ENCODE assay signal across 11 cellular contexts in the genomic region with DNA sequence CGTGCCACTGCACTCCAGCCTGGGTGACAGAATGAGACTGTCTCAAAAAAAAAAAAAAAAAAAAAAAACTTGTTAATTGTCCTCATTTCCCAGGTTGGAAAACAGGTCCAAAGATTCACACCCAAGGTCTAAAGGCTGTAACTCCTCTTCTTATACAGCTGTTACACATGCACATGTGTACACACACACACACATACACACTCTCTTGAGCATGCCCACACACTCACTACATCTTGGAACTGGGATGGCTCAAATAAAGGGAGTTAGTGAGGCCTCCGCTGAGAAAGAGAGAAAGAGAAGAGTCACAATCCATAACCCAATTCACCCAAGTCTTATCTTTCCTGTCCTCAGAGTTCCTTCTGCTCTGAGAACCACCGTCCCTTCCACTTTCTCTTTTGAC. TPM values are rescaled to one million over a fixed set of nuclear protein-coding genes. Genes with fewer than 3 reads are reported as not detected.
DNase-seq lines count a peak whose midpoint lies in the region; ATAC-seq and TF ChIP-seq lines count a peak whose summit lies in the region.
"Had no signal": no experiment of that assay in that cellular context is flagged by ENCODE, and none has a peak within 500 bp of the region (broad histone marks: within the 10 kb centered on the region; RNA-seq: fewer than 3 reads in every experiment).

No MANE protein-coding gene starts in this region.

- H3K27ac Mint-ChIP-seq in activated T-cell treated with anti-CD3 and anti-CD28 coated beads, Interleukin-2, amount 50 U/mL, for 72 hours = peak overlapping the region; percentile 86

- TF ChIP-seq CTCF in adrenal gland (IDR thresholded peaks at IDR 0.05) (no peak), thyroid gland (IDR thresholded peaks at IDR 0.05) (no peak), brain microvascular endothelial cell (IDR thresholded peaks at IDR 0.05; ENCODE audit: low read depth, low read length, missing control alignments) (no peak)

- H3K4me1 Mint-ChIP-seq in activated T-cell treated with anti-CD3 and anti-CD28 coated beads, Interleukin-2, amount 50 U/mL, for 72 hours (ENCODE audit: low read depth) = peaks cover 69% of the 10 kb centered on the region

- in situ Hi-C loops in brain microvascular endothelial cell (cut with HindIII; ENCODE audit: low pct_ligation_motif_present, low sequenced_read_pairs) = no loop called here

- H3K27ac ChIP-seq in Karpas-422 (ENCODE audit: low read length) (peak overlapping the region; percentile 99), adrenal gland (peak overlapping the region in 3 of 5 donors; percentile 16 to 63 (median 38)), thyroid gland (peak overlapping the region in 2 of 3 donors; percentile 14 to 60), brain microvascular endothelial cell (no peak overlapping the region)
- H3K27ac ChIP-seq: SK-N-MC had no signal

- peaks cover 17% of the 10 kb centered on the region for H3K79me2 ChIP-seq in Karpas-422 (ENCODE audit: low read length)

- no peak for DNase-seq in activated T-cell treated with anti-CD3 and anti-CD28 coated beads, Interleukin-2, amount 50 U/mL, for 72 hours
- DNase-seq in activated T-cell treated with anti-CD3 and anti-CD28 coated beads for 4 hours (no peak), Karpas-422 (peak; percentile 61), adrenal gland (no peak), thyroid gland (no peak), brain microvascular endothelial cell (no peak), NCI-H2196 treated with DMSO at 0.1 percent for 48 hours (lab: John Stamatoyannopoulos, UW; ENCODE audit: unreplicated experiment) (no peak), NCI-H1417 (lab: John Stamatoyannopoulos, UW) (no peak)
- DNase-seq: mesendoderm had no signal

- H4K20me1 ChIP-seq in Karpas-422 (ENCODE audit: insufficient read depth, low read depth, low read length) = no peaks in the 10 kb centered on the region

- 68 to 88% (median 81%) methylated on average over 3 of the region's 3 CpGs for WGBS in adrenal gland, 4 donors
- 76 to 93% methylated on average over 3 of the region's 3 CpGs for WGBS in thyroid gland, 2 donors

- H3K36me3 Mint-ChIP-seq in activated T-cell treated with anti-CD3 and anti-CD28 coated beads, Interleukin-2, amount 50 U/mL, for 72 hours (ENCODE audit: insufficient read depth in 2 of 2) = peaks cover 0 to 2% of the 10 kb centered on the region in 2 donors

- H3K27me3 ChIP-seq in Karpas-422 (ENCODE audit: low read length) (no peaks in the 10 kb centered on the region), adrenal gland (no peaks in the 10 kb centered on the region), thyroid gland (no peaks in the 10 kb centered on the region), brain microvascular endothelial cell (replicated peaks) (peaks cover 8% of the 10 kb centered on the region)

- intact Hi-C loops in adrenal gland (cut with DNase I) (no loop called here), thyroid gland (cut with DNase I) (no loop called here)

- peaks cover 95% of the 10 kb centered on the region for H3K4me1 ChIP-seq in Karpas-422 (ENCODE audit: low read length)
- peaks cover 6 to 11% of the 10 kb centered on the region in 2 donors for H3K4me1 ChIP-seq in adrenal gland (replicated peaks in 1 of 2)
- H3K4me1 ChIP-seq in thyroid gland = peaks cover 30 to 36% of the 10 kb centered on the region in 2 donors

- no peaks in the 10 kb centered on the region for H3K9me2 ChIP-seq in Karpas-422 (replicated peaks; ENCODE audit: insufficient read depth, low read length)

- H3K9me3 Mint-ChIP-seq in activated T-cell treated with anti-CD3 and anti-CD28 coated beads, Interleukin-2, amount 50 U/mL, for 72 hours = peaks cover 0 to 1% of the 10 kb centered on the region in 2 donors

- peak overlapping the region; percentile 80 for H3K9ac ChIP-seq in Karpas-422 (ENCODE audit: low read length)

- no peaks in the 10 kb centered on the region; the same call in 1 of the 2 replicates for H3K9me3 ChIP-seq in Karpas-422 (ENCODE audit: low read length)
- no peaks in the 10 kb centered on the region for H3K9me3 ChIP-seq in adrenal gland (replicated peaks in 1 of 3)
- no peaks in the 10 kb centered on the region for H3K9me3 ChIP-seq in thyroid gland

- ATAC-seq in activated T-cell treated with anti-CD3 and anti-CD28 coated beads, Interleukin-2, amount 50 U/mL, for 72 hours (replicated peaks in 1 of 2) = no peak

- H3K36me3 ChIP-seq in Karpas-422 (ENCODE audit: insufficient read depth, low read length) (0 out of 2 replicates have a peak, but pooled peaks cover under 1% of the 10 kb centered on the region), adrenal gland (replicated peaks in 1 of 2) (no peaks in the 10 kb centered on the region), thyroid gland (no peaks in the 10 kb centered on the region), brain microvascular endothelial cell (replicated peaks) (no peaks in the 10 kb centered on the region)

- no peak overlapping the region for H2AFZ ChIP-seq in Karpas-422 (ENCODE audit: low read length)

- H3K4me3 Mint-ChIP-seq in activated T-cell treated with anti-CD3 and anti-CD28 coated beads, Interleukin-2, amount 50 U/mL, for 72 hours = peak overlapping the region; percentile 87 to 90

- H3K27me3 Mint-ChIP-seq in activated T-cell treated with anti-CD3 and anti-CD28 coated beads, Interleukin-2, amount 50 U/mL, for 72 hours (ENCODE audit: low read depth) = no peaks in the 10 kb centered on the region

- peak overlapping the region; percentile 94 for H3K4me2 ChIP-seq in Karpas-422 (ENCODE audit: low read depth, low read length, poor library complexity, severe bottlenecking)

- TF ChIP-seq POLR2A in adrenal gland (IDR thresholded peaks at IDR 0.05) = no peak
- no peak for TF ChIP-seq POLR2A in thyroid gland (IDR thresholded peaks at IDR 0.05)

- H3K4me3 ChIP-seq in Karpas-422 (ENCODE audit: low read length) (peak overlapping the region; percentile 66), adrenal gland (no peak overlapping the region), thyroid gland (replicated peaks in 1 of 3) (no peak overlapping the region), brain microvascular endothelial cell (ENCODE audit: low read depth, low read length) (no peak overlapping the region)
- H3K4me3 ChIP-seq: coronary artery, SK-N-MC had no signal

RNA-seq across cellular contexts. Expression of gene HLA-DMB, which starts 3.0 kb away (rescaled TPM):
- total RNA-seq in activated T-cell treated with anti-CD3 and anti-CD28 coated beads, Interleukin-2, amount 50 U/mL, for 72 hours = 1 to 10 TPM; 3.4 to 3.6 TPM
- total RNA-seq in Karpas-422 (2014; rRNA removed; shearing (Covaris generic); ENCODE audit: low replicate concordance) = 116 and 142 TPM in 2 replicates
- total RNA-seq in adrenal gland (100 to 1,000 TPM in 1 of 8 donors, 10 to 100 TPM in 7; 37.3 to 118 (median 85.7) TPM), thyroid gland (10 to 100 TPM; 34.7 to 82.9 (median 51.3) TPM)
- polyA plus RNA-seq in adrenal gland = 10 to 100 TPM in 2 of 3 donors, 1 to 10 TPM in 1; 9.1 to 41.2 (median 23.9) TPM

RNA-seq across cellular contexts. Expression of gene HLA-DMA, which starts 9.0 kb away (rescaled TPM):
- 10 to 100 TPM; 19.4 to 20.2 TPM for total RNA-seq in activated T-cell treated with anti-CD3 and anti-CD28 coated beads, Interleukin-2, amount 50 U/mL, for 72 hours
- 325 and 451 TPM in 2 replicates for total RNA-seq in Karpas-422 (2014; rRNA removed; shearing (Covaris generic); ENCODE audit: low replicate concordance)
- total RNA-seq in adrenal gland (100 to 1,000 TPM in 5 of 8 donors, 10 to 100 TPM in 3; 40.3 to 269 (median 140) TPM), thyroid gland (10 to 100 TPM; 10.7 to 41.5 (median 27.3) TPM)
- 100 to 1,000 TPM in 2 of 3 donors, 10 to 100 TPM in 1; 87.5 to 138 (median 108) TPM for polyA plus RNA-seq in adrenal gland

RNA-seq across cellular contexts. Expression of gene BRD2, which starts 24.5 kb away (rescaled TPM):
- total RNA-seq in activated T-cell treated with anti-CD3 and anti-CD28 coated beads, Interleukin-2, amount 50 U/mL, for 72 hours = 100 to 1,000 TPM; 238 to 291 TPM
- total RNA-seq in Karpas-422 (2014; rRNA removed; shearing (Covaris generic); ENCODE audit: low replicate concordance) = 201 and 221 TPM in 2 replicates
- total RNA-seq in adrenal gland (100 to 1,000 TPM; 134 to 196 (median 165) TPM), thyroid gland (100 to 1,000 TPM; 206 to 282 (median 238) TPM)
- polyA plus RNA-seq in adrenal gland = 100 to 1,000 TPM; 127 to 288 (median 152) TPM

Comparison
In these comparisons a context has a peak if more than half of its experiments do, and no peak if none do; other contexts are left out.
1. RNA of gene HLA-DMB, which starts 3.0 kb away (total RNA-seq): 116 to 142 TPM in Karpas-422, 37.3 to 118 TPM in adrenal gland and 34.7 to 82.9 TPM in thyroid gland; 3.4 to 3.6 TPM in activated T-cell treated with anti-CD3 and anti-CD28 coated beads, Interleukin-2, amount 50 U/mL, for 72 hours; every median in the first group is over 4 times any median in the second.